Comparison of ENCODE assay signal across 9 cellular contexts in the genomic region with DNA sequence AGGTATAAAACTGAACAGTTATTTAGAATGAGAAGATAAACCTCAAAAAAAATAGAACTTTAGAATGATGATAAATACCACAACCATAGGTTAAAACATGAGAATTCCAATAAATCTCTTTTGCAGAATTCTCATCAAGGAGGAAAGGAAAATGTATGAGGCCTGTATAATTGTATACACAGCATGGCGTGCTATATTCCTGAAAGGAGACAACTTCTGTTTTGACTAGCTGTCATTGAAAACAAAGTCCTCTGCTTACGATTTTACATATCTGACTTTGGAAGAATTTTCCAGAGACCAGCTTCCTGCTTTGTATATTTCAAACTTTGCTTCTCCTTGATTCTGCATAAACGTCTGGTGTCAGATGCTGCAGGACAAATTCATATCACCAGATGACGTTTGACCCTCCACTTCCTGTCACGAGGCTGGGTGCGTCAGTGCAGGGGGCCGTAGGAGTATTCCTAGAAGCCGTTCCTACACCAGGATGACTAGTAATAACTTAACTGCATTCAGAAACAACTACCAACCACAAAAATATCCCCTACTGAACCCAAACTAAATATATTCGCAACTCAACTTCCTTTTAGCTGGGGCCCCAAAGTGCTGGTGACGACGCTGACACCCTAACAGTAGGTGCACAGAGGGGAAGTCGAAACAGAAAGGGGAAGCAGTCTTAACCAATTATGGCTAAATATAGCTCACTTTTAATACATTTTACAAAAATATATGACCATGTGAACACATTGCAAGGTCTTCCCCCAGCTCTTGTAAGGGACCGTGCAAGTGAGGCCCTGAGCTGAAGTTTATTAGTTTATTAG.
DNase-seq lines count a peak whose midpoint lies in the region; ATAC-seq and TF ChIP-seq lines count a peak whose summit lies in the region.
"Had no signal": no experiment of that assay in that cellular context is flagged by ENCODE, and none has a peak within 500 bp of the region (broad histone marks: within the 10 kb centered on the region; RNA-seq: fewer than 3 reads in every experiment).

No MANE protein-coding gene starts in this region.

- no peaks in the 10 kb centered on the region for H3K9me3 ChIP-seq in CD8-positive, alpha-beta T cell (ENCODE audit: low read length)
- H3K9me3 ChIP-seq in MM.1S (replicated peaks; ENCODE audit: insufficient read depth, low read length) (no peaks in the 10 kb centered on the region), suprapubic skin (no peaks in the 10 kb centered on the region)
- H3K9me3 ChIP-seq: thoracic aorta had no signal

- H3F3A ChIP-seq in MM.1S (ENCODE audit: insufficient read depth, low read length) = peaks cover 16% of the 10 kb centered on the region

- no peaks in the 10 kb centered on the region for H3K36me3 Mint-ChIP-seq in CD8-positive, alpha-beta T cell

- H2AFZ ChIP-seq in MM.1S (ENCODE audit: low read length) = peak overlapping the region; percentile 40

- no peaks in the 10 kb centered on the region for H3K27me3 ChIP-seq in CD8-positive, alpha-beta T cell (ENCODE audit: insufficient read depth, low read length)
- H3K27me3 ChIP-seq in MM.1S (replicated peaks; ENCODE audit: insufficient read depth, low read length) (no peaks in the 10 kb centered on the region), suprapubic skin (no peaks in the 10 kb centered on the region)

- H3K9ac ChIP-seq in MM.1S (ENCODE audit: low read length) = peak overlapping the region; percentile 53

- H3K36me3 ChIP-seq in CD8-positive, alpha-beta T cell (ENCODE audit: insufficient read depth, low read length) = no peaks in the 10 kb centered on the region
- H3K36me3 ChIP-seq in MM.1S (replicated peaks; ENCODE audit: insufficient read depth, low read length) (no peaks in the 10 kb centered on the region), suprapubic skin (no peaks in the 10 kb centered on the region)
- H3K36me3 ChIP-seq: thoracic aorta had no signal

- TF ChIP-seq POLR2A in suprapubic skin (IDR thresholded peaks at IDR 0.05) = no peak

- H3K4me2 ChIP-seq in MM.1S (ENCODE audit: low read depth, low read length) = peak overlapping the region; percentile 67

- POLR2A ChIA-PET in CD8-positive, alpha-beta T cell (lab: Charles Lee) = interaction anchor here (1.1 kb wide), 1 partner anchor 20 kb away, joined by 3 read pairs; no protein-coding TSS in a partner anchor

- H3K79me2 ChIP-seq in MM.1S (ENCODE audit: low read length) = no peaks in the 10 kb centered on the region

- TF ChIP-seq EP300 in suprapubic skin (IDR thresholded peaks at IDR 0.05) = no peak

- CTCF ChIA-PET in CD8-positive, alpha-beta T cell (lab: Charles Lee) = interaction anchor here (1.6 kb wide), 1 partner anchor 59 kb away, joined by 4 read pairs; no protein-coding TSS in a partner anchor

- H4K20me1 ChIP-seq in MM.1S (ENCODE audit: insufficient read depth, low read length) = no peaks in the 10 kb centered on the region

- peak overlapping the region; percentile 4 for H3K4me3 ChIP-seq in CD8-positive, alpha-beta T cell (ENCODE audit: low read depth, low read length)
- peak overlapping the region; percentile 44 for H3K4me3 ChIP-seq in MM.1S (ENCODE audit: low read length)
- no peak overlapping the region for H3K4me3 ChIP-seq in suprapubic skin
- H3K4me3 ChIP-seq: thoracic aorta had no signal

- peak; percentile 12 to 85 (median 52) for DNase-seq in CD8-positive, alpha-beta T cell
- DNase-seq in MM.1S (peak; percentile 92), left lobe of liver (ENCODE audit: low spot score) (peak; percentile 50), suprapubic skin (ENCODE audit: low spot score in 2 of 2) (no peak), NCI-H446 treated with DMSO at 0.1 percent for 48 hours (lab: John Stamatoyannopoulos, UW) (no peak)
- peak; percentile 49 for DNase-seq in activated CD8-positive, alpha-beta memory T cell treated with anti-CD3 and anti-CD28 coated beads, Interleukin-2, amount 50 U/mL, for 24 hours (ENCODE audit: extremely low read depth)
- DNase-seq in stimulated activated CD8-positive, alpha-beta memory T cell treated with anti-CD3 and anti-CD28 coated beads, Interleukin-7, amount 100 ng/mL, for 24 hours (ENCODE audit: low read depth) = peak; percentile 60

- no peak for TF ChIP-seq CTCF in CD8-positive, alpha-beta T cell (IDR thresholded peaks at IDR 0.05)
- TF ChIP-seq CTCF in MM.1S (IDR thresholded peaks at IDR 0.05; ENCODE audit: low read length) (no peak), suprapubic skin (IDR thresholded peaks at IDR 0.05) (no peak)

- intact Hi-C loops in CD8-positive, alpha-beta T cell (cut with DNase I, micrococcal nuclease) = no loop called here

- H3K4me1 ChIP-seq in CD8-positive, alpha-beta T cell (ENCODE audit: insufficient read depth, low read length) = peaks cover 10% of the 10 kb centered on the region
- H3K4me1 ChIP-seq in MM.1S (ENCODE audit: low read length) = peaks cover 24% of the 10 kb centered on the region
- peaks cover 9% of the 10 kb centered on the region for H3K4me1 ChIP-seq in suprapubic skin

- WGBS in suprapubic skin = 73% methylated on average over 13 of the region's 13 CpGs

- H3K9me3 Mint-ChIP-seq in CD8-positive, alpha-beta T cell = no peaks in the 10 kb centered on the region

- ATAC-seq in CD8-positive, alpha-beta T cell = peak; percentile 93
- ATAC-seq in GM21526 (IDR thresholded peaks at IDR 0.05; ENCODE audit: low FRiP score, unreplicated experiment) (peak; percentile 95), left lobe of liver (peak; percentile 60)

- peak overlapping the region; percentile 45 for H3K27ac ChIP-seq in CD8-positive, alpha-beta T cell (ENCODE audit: low read depth, low read length)
- H3K27ac ChIP-seq in MM.1S (ENCODE audit: low read length) (peak overlapping the region; percentile 94), suprapubic skin (no peak overlapping the region)
- H3K27ac ChIP-seq: thoracic aorta had no signal

- H3K4me3 Mint-ChIP-seq in CD8-positive, alpha-beta T cell = peak overlapping the region; percentile 80

- H3K9me2 ChIP-seq in MM.1S (replicated peaks; ENCODE audit: insufficient read depth, low read length) = no peaks in the 10 kb centered on the region

- H3K4me1 Mint-ChIP-seq in CD8-positive, alpha-beta T cell (ENCODE audit: low read depth) = peaks cover 22% of the 10 kb centered on the region

- H3K27me3 Mint-ChIP-seq in CD8-positive, alpha-beta T cell (ENCODE audit: low read depth) = no peaks in the 10 kb centered on the region

- peak overlapping the region; percentile 97 for H3K27ac Mint-ChIP-seq in CD8-positive, alpha-beta T cell

Comparison
In these comparisons a context has a peak if more than half of its experiments do, and no peak if none do; other contexts are left out.
1. DNase-seq: peak in CD8-positive, alpha-beta T cell (7 of 7), MM.1S (single experiment), activated CD8-positive, alpha-beta memory T cell treated with anti-CD3 and anti-CD28 coated beads, Interleukin-2, amount 50 U/mL, for 24 hours (single experiment), left lobe of liver (single experiment) and stimulated activated CD8-positive, alpha-beta memory T cell treated with anti-CD3 and anti-CD28 coated beads, Interleukin-7, amount 100 ng/mL, for 24 hours (single experiment); none in suprapubic skin (0 of 2) and NCI-H446 treated with DMSO at 0.1 percent for 48 hours (single experiment).
2. Peak in every context shown above with its lines, with median percentiles within 50 percentile points of each other: ATAC-seq.